In the genomic region with DNA sequence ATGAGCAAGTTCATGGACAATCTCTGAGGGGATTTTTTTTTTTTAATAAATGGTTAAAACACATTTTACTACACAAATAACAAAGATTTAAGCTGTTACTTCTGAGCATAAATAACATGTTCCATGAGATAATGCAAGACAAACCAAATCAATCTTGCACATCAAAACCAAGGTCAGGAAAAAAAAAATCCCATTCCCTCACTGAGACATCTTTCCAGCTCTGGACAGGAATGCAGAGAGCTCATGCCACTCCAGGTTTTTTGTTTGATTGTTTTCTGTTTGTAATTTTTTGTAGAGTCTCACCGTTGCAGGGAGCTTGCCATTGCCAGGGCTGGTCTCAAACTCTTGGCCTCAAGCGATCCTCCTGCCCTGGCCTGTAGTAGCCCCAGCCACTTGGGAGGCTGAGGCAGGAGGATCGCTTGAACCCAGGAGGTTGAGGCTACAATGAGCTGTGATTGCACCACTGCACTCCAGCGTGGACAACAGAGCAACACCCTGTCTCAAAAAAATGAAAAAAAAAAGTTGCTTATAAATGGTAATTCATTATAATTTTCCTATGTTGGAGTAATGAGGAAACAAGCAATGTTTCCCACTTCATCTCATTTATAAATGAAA, we compare ENCODE assay signal across 1 cellular context.
TF ChIP-seq lines count a peak whose summit lies in the region.

No MANE protein-coding gene starts in this region.

TF ChIP-seq in GM23338, 12 proteins besides CTCF, POLR2A, EP300 and RAD21:
- TF ChIP-seq EZH2 (IDR thresholded peaks at IDR 0.05; ENCODE audit: low read depth, unreplicated experiment) = no peak
- no peak for TF ChIP-seq ZNF114 (CRISPR knock-in tag; IDR thresholded peaks at IDR 0.05)
- TF ChIP-seq, protein P1, sequence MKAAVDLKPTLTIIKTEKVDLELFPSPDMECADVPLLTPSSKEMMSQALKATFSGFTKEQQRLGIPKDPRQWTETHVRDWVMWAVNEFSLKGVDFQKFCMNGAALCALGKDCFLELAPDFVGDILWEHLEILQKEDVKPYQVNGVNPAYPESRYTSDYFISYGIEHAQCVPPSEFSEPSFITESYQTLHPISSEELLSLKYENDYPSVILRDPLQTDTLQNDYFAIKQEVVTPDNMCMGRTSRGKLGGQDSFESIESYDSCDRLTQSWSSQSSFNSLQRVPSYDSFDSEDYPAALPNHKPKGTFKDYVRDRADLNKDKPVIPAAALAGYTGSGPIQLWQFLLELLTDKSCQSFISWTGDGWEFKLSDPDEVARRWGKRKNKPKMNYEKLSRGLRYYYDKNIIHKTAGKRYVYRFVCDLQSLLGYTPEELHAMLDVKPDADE (IDR thresholded peaks at IDR 0.05) = no peak
- no peak for TF ChIP-seq EZH2phosphoT487 (IDR thresholded peaks at IDR 0.05; ENCODE audit: unreplicated experiment)
- TF ChIP-seq JUNB (IDR thresholded peaks at IDR 0.05; ENCODE audit: unreplicated experiment) = no peak
- TF ChIP-seq, protein P2, sequence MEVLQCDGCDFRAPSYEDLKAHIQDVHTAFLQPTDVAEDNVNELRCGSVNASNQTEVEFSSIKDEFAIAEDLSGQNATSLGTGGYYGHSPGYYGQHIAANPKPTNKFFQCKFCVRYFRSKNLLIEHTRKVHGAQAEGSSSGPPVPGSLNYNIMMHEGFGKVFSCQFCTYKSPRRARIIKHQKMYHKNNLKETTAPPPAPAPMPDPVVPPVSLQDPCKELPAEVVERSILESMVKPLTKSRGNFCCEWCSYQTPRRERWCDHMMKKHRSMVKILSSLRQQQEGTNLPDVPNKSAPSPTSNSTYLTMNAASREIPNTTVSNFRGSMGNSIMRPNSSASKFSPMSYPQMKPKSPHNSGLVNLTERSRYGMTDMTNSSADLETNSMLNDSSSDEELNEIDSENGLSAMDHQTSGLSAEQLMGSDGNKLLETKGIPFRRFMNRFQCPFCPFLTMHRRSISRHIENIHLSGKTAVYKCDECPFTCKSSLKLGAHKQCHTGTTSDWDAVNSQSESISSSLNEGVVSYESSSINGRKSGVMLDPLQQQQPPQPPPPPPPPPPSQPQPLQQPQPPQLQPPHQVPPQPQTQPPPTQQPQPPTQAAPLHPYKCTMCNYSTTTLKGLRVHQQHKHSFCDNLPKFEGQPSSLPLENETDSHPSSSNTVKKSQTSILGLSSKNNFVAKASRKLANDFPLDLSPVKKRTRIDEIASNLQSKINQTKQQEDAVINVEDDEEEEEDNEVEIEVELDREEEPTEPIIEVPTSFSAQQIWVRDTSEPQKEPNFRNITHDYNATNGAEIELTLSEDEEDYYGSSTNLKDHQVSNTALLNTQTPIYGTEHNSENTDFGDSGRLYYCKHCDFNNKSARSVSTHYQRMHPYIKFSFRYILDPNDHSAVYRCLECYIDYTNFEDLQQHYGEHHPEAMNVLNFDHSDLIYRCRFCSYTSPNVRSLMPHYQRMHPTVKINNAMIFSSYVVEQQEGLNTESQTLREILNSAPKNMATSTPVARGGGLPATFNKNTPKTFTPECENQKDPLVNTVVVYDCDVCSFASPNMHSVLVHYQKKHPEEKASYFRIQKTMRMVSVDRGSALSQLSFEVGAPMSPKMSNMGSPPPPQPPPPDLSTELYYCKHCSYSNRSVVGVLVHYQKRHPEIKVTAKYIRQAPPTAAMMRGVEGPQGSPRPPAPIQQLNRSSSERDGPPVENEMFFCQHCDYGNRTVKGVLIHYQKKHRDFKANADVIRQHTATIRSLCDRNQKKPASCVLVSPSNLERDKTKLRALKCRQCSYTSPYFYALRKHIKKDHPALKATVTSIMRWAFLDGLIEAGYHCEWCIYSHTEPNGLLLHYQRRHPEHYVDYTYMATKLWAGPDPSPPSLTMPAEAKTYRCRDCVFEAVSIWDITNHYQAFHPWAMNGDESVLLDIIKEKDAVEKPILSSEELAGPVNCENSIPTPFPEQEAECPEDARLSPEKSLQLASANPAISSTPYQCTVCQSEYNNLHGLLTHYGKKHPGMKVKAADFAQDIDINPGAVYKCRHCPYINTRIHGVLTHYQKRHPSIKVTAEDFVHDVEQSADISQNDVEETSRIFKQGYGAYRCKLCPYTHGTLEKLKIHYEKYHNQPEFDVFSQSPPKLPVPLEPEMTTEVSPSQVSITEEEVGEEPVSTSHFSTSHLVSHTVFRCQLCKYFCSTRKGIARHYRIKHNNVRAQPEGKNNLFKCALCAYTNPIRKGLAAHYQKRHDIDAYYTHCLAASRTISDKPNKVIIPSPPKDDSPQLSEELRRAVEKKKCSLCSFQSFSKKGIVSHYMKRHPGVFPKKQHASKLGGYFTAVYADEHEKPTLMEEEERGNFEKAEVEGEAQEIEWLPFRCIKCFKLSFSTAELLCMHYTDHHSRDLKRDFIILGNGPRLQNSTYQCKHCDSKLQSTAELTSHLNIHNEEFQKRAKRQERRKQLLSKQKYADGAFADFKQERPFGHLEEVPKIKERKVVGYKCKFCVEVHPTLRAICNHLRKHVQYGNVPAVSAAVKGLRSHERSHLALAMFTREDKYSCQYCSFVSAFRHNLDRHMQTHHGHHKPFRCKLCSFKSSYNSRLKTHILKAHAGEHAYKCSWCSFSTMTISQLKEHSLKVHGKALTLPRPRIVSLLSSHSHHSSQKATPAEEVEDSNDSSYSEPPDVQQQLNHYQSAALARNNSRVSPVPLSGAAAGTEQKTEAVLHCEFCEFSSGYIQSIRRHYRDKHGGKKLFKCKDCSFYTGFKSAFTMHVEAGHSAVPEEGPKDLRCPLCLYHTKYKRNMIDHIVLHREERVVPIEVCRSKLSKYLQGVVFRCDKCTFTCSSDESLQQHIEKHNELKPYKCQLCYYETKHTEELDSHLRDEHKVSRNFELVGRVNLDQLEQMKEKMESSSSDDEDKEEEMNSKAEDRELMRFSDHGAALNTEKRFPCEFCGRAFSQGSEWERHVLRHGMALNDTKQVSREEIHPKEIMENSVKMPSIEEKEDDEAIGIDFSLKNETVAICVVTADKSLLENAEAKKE (CRISPR knock-in tag; IDR thresholded peaks at IDR 0.05) = no peak
- no peak for TF ChIP-seq ZNF331 (CRISPR knock-in tag; IDR thresholded peaks at IDR 0.05; ENCODE audit: low read depth)
- TF ChIP-seq STAT1 (IDR thresholded peaks at IDR 0.05; ENCODE audit: unreplicated experiment) = no peak
- TF ChIP-seq POLR2AphosphoS5 (IDR thresholded peaks at IDR 0.05; ENCODE audit: low read depth) = no peak
- TF ChIP-seq, protein P3, sequence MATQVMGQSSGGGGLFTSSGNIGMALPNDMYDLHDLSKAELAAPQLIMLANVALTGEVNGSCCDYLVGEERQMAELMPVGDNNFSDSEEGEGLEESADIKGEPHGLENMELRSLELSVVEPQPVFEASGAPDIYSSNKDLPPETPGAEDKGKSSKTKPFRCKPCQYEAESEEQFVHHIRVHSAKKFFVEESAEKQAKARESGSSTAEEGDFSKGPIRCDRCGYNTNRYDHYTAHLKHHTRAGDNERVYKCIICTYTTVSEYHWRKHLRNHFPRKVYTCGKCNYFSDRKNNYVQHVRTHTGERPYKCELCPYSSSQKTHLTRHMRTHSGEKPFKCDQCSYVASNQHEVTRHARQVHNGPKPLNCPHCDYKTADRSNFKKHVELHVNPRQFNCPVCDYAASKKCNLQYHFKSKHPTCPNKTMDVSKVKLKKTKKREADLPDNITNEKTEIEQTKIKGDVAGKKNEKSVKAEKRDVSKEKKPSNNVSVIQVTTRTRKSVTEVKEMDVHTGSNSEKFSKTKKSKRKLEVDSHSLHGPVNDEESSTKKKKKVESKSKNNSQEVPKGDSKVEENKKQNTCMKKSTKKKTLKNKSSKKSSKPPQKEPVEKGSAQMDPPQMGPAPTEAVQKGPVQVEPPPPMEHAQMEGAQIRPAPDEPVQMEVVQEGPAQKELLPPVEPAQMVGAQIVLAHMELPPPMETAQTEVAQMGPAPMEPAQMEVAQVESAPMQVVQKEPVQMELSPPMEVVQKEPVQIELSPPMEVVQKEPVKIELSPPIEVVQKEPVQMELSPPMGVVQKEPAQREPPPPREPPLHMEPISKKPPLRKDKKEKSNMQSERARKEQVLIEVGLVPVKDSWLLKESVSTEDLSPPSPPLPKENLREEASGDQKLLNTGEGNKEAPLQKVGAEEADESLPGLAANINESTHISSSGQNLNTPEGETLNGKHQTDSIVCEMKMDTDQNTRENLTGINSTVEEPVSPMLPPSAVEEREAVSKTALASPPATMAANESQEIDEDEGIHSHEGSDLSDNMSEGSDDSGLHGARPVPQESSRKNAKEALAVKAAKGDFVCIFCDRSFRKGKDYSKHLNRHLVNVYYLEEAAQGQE (IDR thresholded peaks at IDR 0.05; ENCODE audit: unreplicated experiment) = no peak
- TF ChIP-seq CREB1 (CRISPR knock-in tag; IDR thresholded peaks at IDR 0.05; ENCODE audit: low read depth) = no peak
- no peak for TF ChIP-seq NANOG (IDR thresholded peaks at IDR 0.05; ENCODE audit: borderline replicate concordance)
